Comparison of ENCODE assay signal across 8 cellular contexts in the genomic region with DNA sequence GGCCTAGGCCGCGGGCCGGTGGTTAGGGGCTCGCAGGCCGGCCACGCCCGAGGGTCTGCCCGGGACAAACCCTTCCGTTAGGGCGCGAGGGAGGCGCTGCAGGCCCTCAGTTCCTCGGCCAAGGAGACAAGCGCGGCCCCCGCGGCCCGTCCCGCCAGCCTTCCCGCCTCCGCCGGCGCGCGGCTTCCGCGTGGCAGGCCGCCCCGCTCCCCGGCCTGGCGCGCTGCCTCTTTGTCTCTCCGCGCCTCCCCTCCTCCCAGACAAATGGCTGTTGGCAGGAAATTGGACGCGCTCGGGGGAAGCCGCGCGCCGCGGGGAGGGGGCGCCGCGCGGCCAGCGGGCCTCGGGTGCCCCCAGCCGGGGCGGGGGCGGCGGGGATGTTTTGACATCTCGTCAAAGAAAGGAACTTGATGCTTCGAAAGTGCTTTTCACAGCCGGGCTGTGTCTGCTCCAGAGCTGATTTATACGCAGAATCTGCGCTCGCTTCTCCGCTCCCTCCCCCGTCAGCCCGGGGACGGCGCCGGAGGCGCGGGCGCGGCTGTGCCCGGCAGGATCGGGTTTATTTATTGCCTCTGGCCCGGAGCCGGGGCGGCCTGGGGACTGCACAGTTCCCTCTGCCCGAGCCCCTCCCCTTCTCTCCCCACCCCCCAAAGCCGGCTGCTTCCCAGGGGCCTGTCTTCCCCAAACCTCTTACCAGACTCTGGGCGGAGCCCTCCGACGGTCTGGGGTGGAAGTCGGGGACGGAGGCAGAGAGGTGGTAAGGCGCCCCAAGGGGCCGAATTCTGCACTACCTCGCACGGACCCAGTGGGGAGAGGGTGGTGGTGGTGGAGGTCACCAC. TPM values are rescaled to one million over a fixed set of nuclear protein-coding genes. Genes with fewer than 3 reads are reported as not detected.
A peak's percentile ranks its signal among the peaks of the same experiment; 100 is the strongest.
DNase-seq lines count a peak whose midpoint lies in the region; ATAC-seq, FAIRE-seq and TF ChIP-seq lines count a peak whose summit lies in the region.

No MANE protein-coding gene starts in this region.

- H3K27ac ChIP-seq in angular gyrus (ENCODE audit: low read depth, low read length) = peak overlapping the region; percentile 85

- H3K4me3 Mint-ChIP-seq in T-helper 1 cell treated with Interleukin-12 subunit alpha and Interleukin-12 subunit beta and Interleukin-4 antibody, amounts not matched to agents 30 μg/mL and 1 μg/mL, for 36 hours = peak overlapping the region; percentile 70

- H3K27me3 Mint-ChIP-seq in T-helper 1 cell treated with Interleukin-12 subunit alpha and Interleukin-12 subunit beta and Interleukin-4 antibody, amounts not matched to agents 30 μg/mL and 1 μg/mL, for 36 hours (ENCODE audit: low read depth) = no peaks in the 10 kb centered on the region

- FAIRE-seq in GM12891 (lab: Jason Lieb, UNC) = peak; percentile 93

- ATAC-seq in HG02678 (IDR thresholded peaks at IDR 0.05; ENCODE audit: unreplicated experiment) = peak; percentile 96

- H3K36me3 Mint-ChIP-seq in T-helper 1 cell treated with Interleukin-12 subunit alpha and Interleukin-12 subunit beta and Interleukin-4 antibody, amounts not matched to agents 30 μg/mL and 1 μg/mL, for 36 hours (ENCODE audit: low read depth) = no peaks in the 10 kb centered on the region

- DNase-seq in GM12891 (ENCODE audit: insufficient read length, low spot score) (peak; percentile 95), NCI-H1105 treated with DMSO at 0.1 percent for 48 hours (lab: John Stamatoyannopoulos, UW) (peak; percentile 60), hepatic stellate cell (ENCODE audit: low spot score) (peak; percentile 93), renal cortical epithelial cell (ENCODE audit: low read depth) (peak; percentile 58), NCI-H1048 (lab: John Stamatoyannopoulos, UW) (no peak)

- TF ChIP-seq POLR2A in GM12891 (IDR thresholded peaks at IDR 0.05; ENCODE audit: low read depth, low read length) = peak; percentile 50; the same call in 1 of the 2 replicates

- H3K4me1 Mint-ChIP-seq in T-helper 1 cell treated with Interleukin-12 subunit alpha and Interleukin-12 subunit beta and Interleukin-4 antibody, amounts not matched to agents 30 μg/mL and 1 μg/mL, for 36 hours (ENCODE audit: low read depth) = peaks cover 20% of the 10 kb centered on the region

- H3K9me3 Mint-ChIP-seq in T-helper 1 cell treated with Interleukin-12 subunit alpha and Interleukin-12 subunit beta and Interleukin-4 antibody, amounts not matched to agents 30 μg/mL and 1 μg/mL, for 36 hours = no peaks in the 10 kb centered on the region

- peak overlapping the region; percentile 73 for H3K27ac Mint-ChIP-seq in T-helper 1 cell treated with Interleukin-12 subunit alpha and Interleukin-12 subunit beta and Interleukin-4 antibody, amounts not matched to agents 30 μg/mL and 1 μg/mL, for 36 hours

TF ChIP-seq in GM12891, 5 proteins besides CTCF, POLR2A, EP300 and RAD21:
- TF ChIP-seq SPI1 (IDR thresholded peaks at IDR 0.05; ENCODE audit: low read depth, low read length) (peak; percentile 30), POLR2AphosphoS5 (IDR thresholded peaks at IDR 0.05; ENCODE audit: low read depth, low read length) (peak; percentile 45; the same call in 1 of the 2 replicates), TAF1 (IDR thresholded peaks at IDR 0.05; ENCODE audit: low read depth, low read length) (0 out of 2 replicates have a peak, but pooled peaks have one; percentile 19), POU2F2 (IDR thresholded peaks at IDR 0.05; ENCODE audit: low read depth, low read length) (peak; percentile 23; the same call in 1 of the 2 replicates), PAX5 (IDR thresholded peaks at IDR 0.05; ENCODE audit: insufficient read depth, low read length, severe bottlenecking) (no peak)

RNA-seq across cellular contexts. Expression of a gene that starts 20.8 kb away (rescaled TPM):
- polyA plus RNA-seq in GM12891 (2012; ENCODE audit: low read depth, missing spikeins) = 12.8 TPM
- total RNA-seq in renal cortical epithelial cell = 0.17 and 2.9 TPM in 2 replicates

RNA-seq across cellular contexts. Expression of a gene that starts 37.2 kb away (rescaled TPM):
- 0.62 TPM for polyA plus RNA-seq in GM12891 (2012; ENCODE audit: low read depth, missing spikeins)
- total RNA-seq in renal cortical epithelial cell = 0.35 and 0.50 TPM in 2 replicates

RNA-seq across cellular contexts. Expression of a gene that starts 37.3 kb away (rescaled TPM):
- not detected for polyA plus RNA-seq in GM12891 (2012; ENCODE audit: low read depth, missing spikeins)
- not detected in 2 replicates for total RNA-seq in renal cortical epithelial cell

RNA-seq across cellular contexts. Expression of a gene that starts 52.9 kb away (rescaled TPM):
- polyA plus RNA-seq in GM12891 (2012; ENCODE audit: low read depth, missing spikeins) = not detected
- total RNA-seq in renal cortical epithelial cell = not detected in 2 replicates

RNA-seq across cellular contexts. Expression of a gene that starts 53.0 kb away (rescaled TPM):
- polyA plus RNA-seq in GM12891 (2012; ENCODE audit: low read depth, missing spikeins) = 0.04 TPM
- 0.05 TPM in 1 of 2 replicates, not detected in the other for total RNA-seq in renal cortical epithelial cell
